Comparison of ENCODE assay signal across 21 cellular contexts in the genomic region with DNA sequence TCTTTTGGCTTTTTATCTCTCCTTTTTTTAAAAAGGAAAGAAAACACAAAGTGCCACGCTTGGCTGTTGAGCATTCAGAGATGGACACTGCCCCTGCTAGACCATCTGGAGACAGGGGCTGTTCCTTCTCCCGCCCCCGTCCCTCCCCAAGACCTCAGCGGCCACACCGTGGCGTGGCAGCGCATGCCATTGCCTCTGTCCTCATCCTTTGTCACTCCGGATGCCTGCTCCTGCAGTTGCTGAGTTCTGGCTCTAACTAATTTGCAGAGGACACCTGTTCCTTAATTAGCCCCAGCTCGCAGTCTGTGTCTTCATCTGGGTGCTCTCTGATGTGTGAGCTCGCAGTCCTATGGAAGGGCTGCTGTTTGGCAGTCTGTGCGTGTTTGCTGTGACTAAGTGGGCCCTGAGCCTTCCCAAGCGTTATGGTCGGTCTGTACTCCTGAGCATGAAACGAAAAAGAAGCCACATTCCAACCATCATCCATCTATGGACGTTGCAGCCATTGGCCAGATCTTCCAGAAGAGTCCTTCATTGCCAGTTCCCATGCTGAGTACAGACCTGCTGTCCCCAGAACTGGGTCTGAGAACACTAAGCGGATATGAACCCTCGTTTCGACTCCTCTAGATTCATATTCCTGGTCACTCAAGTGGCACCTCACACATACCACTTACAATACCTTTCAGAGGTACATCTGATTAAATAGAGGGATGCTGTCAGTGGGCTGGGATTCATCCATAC. TPM values are rescaled to one million over a fixed set of nuclear protein-coding genes. Genes with fewer than 3 reads are reported as not detected.
"Had no signal": no experiment of that assay in that cellular context is flagged by ENCODE, and none has a peak within 500 bp of the region (broad histone marks: within the 10 kb centered on the region; RNA-seq: fewer than 3 reads in every experiment).

No MANE protein-coding gene starts in this region.

- ATAC-seq: activated CD4-positive, CD25-positive, alpha-beta regulatory T cell treated with anti-CD3 and anti-CD28 coated beads, Interleukin-2, amount 50 U/mL, for 24 hours; left cardiac atrium; right lobe of liver had no signal

- DNase-seq: activated CD4-positive, alpha-beta T cell treated with anti-CD3 and anti-CD28 coated beads for 48 hours; activated CD4-positive, alpha-beta T cell treated with anti-CD3 and anti-CD28 coated beads, Interleukin-2, amount 50 U/mL, for 48 hours; activated CD8-positive, alpha-beta memory T cell treated with anti-CD3 and anti-CD28 coated beads for 24 hours; activated effector memory CD4-positive, alpha-beta T cell treated with Interleukin-2 at 50 U/mL for 16 hours; activated naive CD4-positive, alpha-beta T cell treated with Interleukin-2 at 50 U/mL for 16 hours; anterior cingulate cortex; dorsolateral prefrontal cortex; effector memory CD4-positive, alpha-beta T cell; hippocampal formation; left cardiac atrium; mammary epithelial cell; naive B cell; nephron progenitor cell; right lobe of liver; stimulated activated CD4-positive, alpha-beta T cell treated with anti-CD3 and anti-CD28 coated beads, Interleukin-12 subunit alpha, Interleukin-12 subunit beta, amount 100 ng/mL, for 4 hours; stimulated activated CD4-positive, alpha-beta T cell treated with anti-CD3 and anti-CD28 coated beads, Interleukin-4, amount 100 ng/mL, for 1 hour; trophoblast cell; WERI-Rb-1 had no signal

RNA-seq across cellular contexts. Expression of gene GRIN2C, which starts 42.6 kb away (rescaled TPM):
- total RNA-seq: epithelial cell of proximal tubule had no signal
- polyA plus RNA-seq: keratinocyte, mammary epithelial cell had no signal
